ENCODE assay signal across 29 cellular contexts in genomic region chr18:62862451-62862850, GRCh38.
"Had no signal": no experiment of that assay in that cellular context is flagged by ENCODE, and none has a peak within 500 bp of the region (broad histone marks: within the 10 kb centered on the region; RNA-seq: fewer than 3 reads in every experiment).

No MANE protein-coding gene starts in this region.

- ATAC-seq: activated T-cell treated with anti-CD3 and anti-CD28 coated beads, Interleukin-2, amount 50 U/mL, for 4 hours; activated T-helper 17 cell treated with anti-CD3 and anti-CD28 coated beads, Interleukin-2, amount 50 U/mL, for 72 hours; left colon; pancreas; sciatic nerve; stimulated activated effector memory CD8-positive, alpha-beta T cell treated with anti-CD3 and anti-CD28 coated beads, Interleukin-12 subunit alpha, Interleukin-12 subunit beta, amount 100 ng/mL, for 72 hours had no signal

- H3K36me3 Mint-ChIP-seq: activated CD4-positive, alpha-beta memory T cell treated with anti-CD3 and anti-CD28 coated beads for 36 hours; naive B cell; stimulated activated effector memory CD8-positive, alpha-beta T cell treated with anti-CD3 and anti-CD28 coated beads, Interleukin-12 subunit alpha, Interleukin-12 subunit beta, amount 100 ng/mL, for 72 hours had no signal

- H3K9me3 Mint-ChIP-seq: activated CD4-positive, alpha-beta memory T cell treated with anti-CD3 and anti-CD28 coated beads for 36 hours; activated CD4-positive, alpha-beta T cell treated with anti-CD3 and anti-CD28 coated beads, Interleukin-2, amount 10 ng/mL, durations not matched to agents 24 days and 14 days; activated T-cell treated with anti-CD3 and anti-CD28 coated beads, Interleukin-2, amount 50 U/mL, for 4 hours; activated T-helper 17 cell treated with anti-CD3 and anti-CD28 coated beads, Interleukin-2, amount 50 U/mL, for 72 hours; stimulated activated effector memory CD8-positive, alpha-beta T cell treated with anti-CD3 and anti-CD28 coated beads, Interleukin-12 subunit alpha, Interleukin-12 subunit beta, amount 100 ng/mL, for 72 hours; stimulated activated naive CD8-positive, alpha-beta T cell treated with anti-CD3 and anti-CD28 coated beads, Interleukin-15, Interleukin-2, amounts not matched to agents 100 ng/mL and 50 ng/mL, for 24 hours had no signal

- H3K9me3 ChIP-seq: breast epithelium, pancreas, prostate gland, thoracic aorta had no signal

- H3K27me3 ChIP-seq: breast epithelium, pancreas had no signal

- H3K27ac Mint-ChIP-seq: activated CD4-positive, alpha-beta memory T cell treated with anti-CD3 and anti-CD28 coated beads for 36 hours; activated CD4-positive, alpha-beta T cell treated with anti-CD3 and anti-CD28 coated beads, Interleukin-2, amount 10 ng/mL, durations not matched to agents 24 days and 14 days; activated T-helper 17 cell treated with anti-CD3 and anti-CD28 coated beads, Interleukin-2, amount 50 U/mL, for 72 hours; stimulated activated effector memory CD8-positive, alpha-beta T cell treated with anti-CD3 and anti-CD28 coated beads, Interleukin-12 subunit alpha, Interleukin-12 subunit beta, amount 100 ng/mL, for 72 hours; stimulated activated naive CD8-positive, alpha-beta T cell treated with anti-CD3 and anti-CD28 coated beads, Interleukin-15, Interleukin-2, amounts not matched to agents 100 ng/mL and 50 ng/mL, for 24 hours had no signal

- H3K4me3 ChIP-seq: breast epithelium, pancreas, prostate gland, thoracic aorta had no signal

- H3K4me3 Mint-ChIP-seq: activated CD4-positive, alpha-beta memory T cell treated with anti-CD3 and anti-CD28 coated beads for 36 hours; activated CD4-positive, alpha-beta T cell treated with anti-CD3 and anti-CD28 coated beads, Interleukin-2, amount 10 ng/mL, durations not matched to agents 24 days and 14 days; activated T-cell treated with anti-CD3 and anti-CD28 coated beads, Interleukin-2, amount 50 U/mL, for 4 hours; activated T-helper 17 cell treated with anti-CD3 and anti-CD28 coated beads, Interleukin-2, amount 50 U/mL, for 72 hours; naive B cell; stimulated activated effector memory CD8-positive, alpha-beta T cell treated with anti-CD3 and anti-CD28 coated beads, Interleukin-12 subunit alpha, Interleukin-12 subunit beta, amount 100 ng/mL, for 72 hours; stimulated activated naive CD8-positive, alpha-beta T cell treated with anti-CD3 and anti-CD28 coated beads, Interleukin-15, Interleukin-2, amounts not matched to agents 100 ng/mL and 50 ng/mL, for 24 hours had no signal

- H3K4me1 ChIP-seq: breast epithelium, prostate gland had no signal

- H3K36me3 ChIP-seq: breast epithelium, pancreas, prostate gland, thoracic aorta had no signal

- DNase-seq: activated CD4-positive, alpha-beta memory T cell treated with anti-CD3 and anti-CD28 coated beads for 36 hours; activated CD4-positive, alpha-beta T cell treated with anti-CD3 and anti-CD28 coated beads, Interleukin-2, amount 10 ng/mL, durations not matched to agents 24 days and 14 days; activated gamma-delta T cell treated with Interleukin-2 at 50 U/mL for 16 hours; activated naive CD4-positive, alpha-beta T cell treated with anti-CD3 and anti-CD28 coated beads, Interleukin-2, amount 50 U/mL, for 16 hours; activated T-cell treated with anti-CD3 and anti-CD28 coated beads, Interleukin-2, amount 50 U/mL, for 4 hours; amniotic stem cell; central memory CD4-positive, alpha-beta T cell; dermis blood vessel endothelial cell; effector CD4-positive, alpha-beta T cell; head of caudate nucleus; hippocampal formation; kidney; left colon; mammary epithelial cell; naive B cell; nucleus accumbens; pancreas; retina; small intestine; stimulated activated CD4-positive, alpha-beta T cell treated with anti-CD3 and anti-CD28 coated beads, Interleukin-4, amount 100 ng/mL, for 24 hours; trophoblast cell had no signal

- H3K4me1 Mint-ChIP-seq: activated T-helper 17 cell treated with anti-CD3 and anti-CD28 coated beads, Interleukin-2, amount 50 U/mL, for 72 hours had no signal

- H3K27me3 Mint-ChIP-seq: activated CD4-positive, alpha-beta memory T cell treated with anti-CD3 and anti-CD28 coated beads for 36 hours; activated CD4-positive, alpha-beta T cell treated with anti-CD3 and anti-CD28 coated beads, Interleukin-2, amount 10 ng/mL, durations not matched to agents 24 days and 14 days; activated T-helper 17 cell treated with anti-CD3 and anti-CD28 coated beads, Interleukin-2, amount 50 U/mL, for 72 hours; naive B cell; stimulated activated naive CD8-positive, alpha-beta T cell treated with anti-CD3 and anti-CD28 coated beads, Interleukin-15, Interleukin-2, amounts not matched to agents 100 ng/mL and 50 ng/mL, for 24 hours had no signal

- H3K27ac ChIP-seq: breast epithelium, pancreas, prostate gland, thoracic aorta, VCaP had no signal
